22 cellular contexts compared by ENCODE assay signal in the genomic region with DNA sequence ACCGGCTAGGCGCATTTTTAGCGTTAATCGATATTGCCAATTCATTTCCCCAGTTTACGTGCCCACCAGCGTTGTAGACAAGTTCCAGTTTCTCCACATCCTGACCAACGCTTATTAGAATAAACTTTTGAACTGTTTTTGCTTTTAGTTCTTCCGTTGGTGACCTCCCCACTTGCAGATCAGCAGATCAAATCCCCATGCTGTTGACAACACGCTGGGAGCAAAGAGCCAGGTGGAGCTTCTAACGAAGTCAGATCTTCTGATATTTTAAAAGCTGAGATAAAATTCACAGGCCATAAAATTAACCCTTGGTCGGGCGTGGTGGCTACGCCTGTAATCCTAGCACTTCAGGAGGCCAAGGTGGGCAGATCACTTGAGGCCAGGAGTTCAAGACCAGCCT. TPM values are rescaled to one million over a fixed set of nuclear protein-coding genes. Genes with fewer than 3 reads are reported as not detected.
DNase-seq lines count a peak whose midpoint lies in the region; ATAC-seq and TF ChIP-seq lines count a peak whose summit lies in the region.
"Had no signal": no experiment of that assay in that cellular context is flagged by ENCODE, and none has a peak within 500 bp of the region (broad histone marks: within the 10 kb centered on the region; RNA-seq: fewer than 3 reads in every experiment).

No MANE protein-coding gene starts in this region.

- no peaks in the 10 kb centered on the region for H4K20me1 ChIP-seq in neural progenitor cell (ENCODE audit: low read depth)

- H3K4me1 ChIP-seq in Peyer's patch (peaks cover 0 to 43% (median 6%) of the 10 kb centered on the region in 4 donors), neural progenitor cell (peaks cover 3% of the 10 kb centered on the region)
- H3K4me1 ChIP-seq: BE2C, breast epithelium had no signal

- H3K27ac Mint-ChIP-seq in activated CD4-positive, alpha-beta T cell treated with anti-CD3 and anti-CD28 coated beads for 36 hours: peak overlapping the region; percentile 76
- peak overlapping the region; percentile 83 for H3K27ac Mint-ChIP-seq in activated naive CD8-positive, alpha-beta T cell treated with anti-CD3 and anti-CD28 coated beads, Interleukin-2, amount 10 ng/mL, durations not matched to agents 7 days and 5 days
- H3K27ac Mint-ChIP-seq in neural progenitor cell: peak overlapping the region; percentile 94

- H3K9me3 ChIP-seq in Peyer's patch: no peaks in the 10 kb centered on the region
- no peaks in the 10 kb centered on the region for H3K9me3 ChIP-seq in neural progenitor cell (ENCODE audit: low read depth)
- H3K9me3 ChIP-seq: BE2C, breast epithelium, gastrocnemius medialis had no signal

- TF ChIP-seq POLR2A in Peyer's patch (IDR thresholded peaks at IDR 0.05): no peak

- CTCF ChIA-PET in activated CD4-positive, alpha-beta T cell treated with anti-CD3 and anti-CD28 coated beads for 36 hours (lab: Charles Lee): interaction anchor here (0.9 to 9.5 kb wide), 9 partner anchors 13 to 46 kb away, joined by 3 to 161 read pairs (median 5); no protein-coding TSS in a partner anchor

- no peaks in the 10 kb centered on the region for H3K9me3 Mint-ChIP-seq in activated CD4-positive, alpha-beta T cell treated with anti-CD3 and anti-CD28 coated beads for 36 hours (ENCODE audit: low read depth)
- no peaks in the 10 kb centered on the region for H3K9me3 Mint-ChIP-seq in activated naive CD8-positive, alpha-beta T cell treated with anti-CD3 and anti-CD28 coated beads, Interleukin-2, amount 10 ng/mL, durations not matched to agents 7 days and 5 days
- no peaks in the 10 kb centered on the region for H3K9me3 Mint-ChIP-seq in neural progenitor cell
- H3K9me3 Mint-ChIP-seq: neural crest cell had no signal

- no peaks in the 10 kb centered on the region for H3K27me3 ChIP-seq in Peyer's patch
- H3K27me3 ChIP-seq in neural progenitor cell: no peaks in the 10 kb centered on the region
- H3K27me3 ChIP-seq: BE2C, breast epithelium, gastrocnemius medialis had no signal

- POLR2A ChIA-PET in activated CD4-positive, alpha-beta T cell treated with anti-CD3 and anti-CD28 coated beads for 36 hours (lab: Charles Lee): interaction anchor here (0.6 kb wide), 1 partner anchor 149 kb away, joined by 3 read pairs; no protein-coding TSS in a partner anchor
- POLR2A ChIA-PET in activated naive CD8-positive, alpha-beta T cell treated with anti-CD3 and anti-CD28 coated beads, Interleukin-2, amount 10 ng/mL, durations not matched to agents 7 days and 5 days (lab: Charles Lee): interaction anchor here (0.6 to 6.1 kb wide), 14 partner anchors 10 to 122 kb away, joined by 3 to 32 read pairs (median 4); a partner anchor contains a TSS

- H3K27ac ChIP-seq in Peyer's patch: peak overlapping the region in 3 of 4 donors; percentile 1 to 80 (median 45)
- H3K27ac ChIP-seq in neural progenitor cell: no peak overlapping the region
- H3K27ac ChIP-seq in caudate nucleus (ENCODE audit: low read depth, low read length): no peak overlapping the region
- H3K27ac ChIP-seq: breast epithelium, gastrocnemius medialis had no signal

- no peak overlapping the region for H3K4me3 ChIP-seq in Peyer's patch
- no peak overlapping the region for H3K4me3 ChIP-seq in neural progenitor cell
- H3K4me3 ChIP-seq: breast epithelium, gastrocnemius medialis, skin epidermis had no signal

- peak overlapping the region; percentile 4 for H3K4me3 Mint-ChIP-seq in activated CD4-positive, alpha-beta T cell treated with anti-CD3 and anti-CD28 coated beads for 36 hours
- H3K4me3 Mint-ChIP-seq in activated naive CD8-positive, alpha-beta T cell treated with anti-CD3 and anti-CD28 coated beads, Interleukin-2, amount 10 ng/mL, durations not matched to agents 7 days and 5 days: peak overlapping the region; percentile 58
- H3K4me3 Mint-ChIP-seq in neural progenitor cell: peak overlapping the region; percentile 50

- H3K36me3 ChIP-seq in Peyer's patch (no peaks in the 10 kb centered on the region), neural progenitor cell (no peaks in the 10 kb centered on the region)
- H3K36me3 ChIP-seq: BE2C, breast epithelium, gastrocnemius medialis had no signal

- no peak for ATAC-seq in activated CD4-positive, alpha-beta T cell treated with anti-CD3 and anti-CD28 coated beads for 36 hours
- no peak for ATAC-seq in activated naive CD8-positive, alpha-beta T cell treated with anti-CD3 and anti-CD28 coated beads, Interleukin-2, amount 10 ng/mL, durations not matched to agents 7 days and 5 days (ENCODE audit: low read depth)
- no peak for ATAC-seq in HG02642 (IDR thresholded peaks at IDR 0.05; ENCODE audit: poor library complexity, unreplicated experiment)
- ATAC-seq: gastrocnemius medialis had no signal

- H3K79me2 ChIP-seq in neural progenitor cell (ENCODE audit: low read depth): no peaks in the 10 kb centered on the region

- H2AFZ ChIP-seq in neural progenitor cell (replicated peaks): no peak overlapping the region

- peaks cover 15% of the 10 kb centered on the region for H3F3A ChIP-seq in neural progenitor cell (ENCODE audit: low read depth)

- H3K4me2 ChIP-seq in neural progenitor cell: no peak overlapping the region

- no peak for TF ChIP-seq CTCF in Peyer's patch (IDR thresholded peaks at IDR 0.05)
- TF ChIP-seq CTCF in neural progenitor cell (IDR thresholded peaks at IDR 0.05): no peak

- intact Hi-C loops in activated CD4-positive, alpha-beta T cell treated with anti-CD3 and anti-CD28 coated beads for 36 hours (cut with DNase I, micrococcal nuclease): no loop called here

- no peak for DNase-seq in activated CD4-positive, alpha-beta T cell treated with anti-CD3 and anti-CD28 coated beads for 36 hours
- no peak for DNase-seq in activated CD4-positive, alpha-beta T cell treated with anti-CD3 and anti-CD28 coated beads, Interleukin-2, amount 50 U/mL, for 48 hours
- DNase-seq in Peyer's patch (peak in 1 of 3 donors; percentile 70), neural progenitor cell (ENCODE audit: low spot score) (no peak), NCI-H1694 (lab: John Stamatoyannopoulos, UW) (no peak), caudate nucleus (lab: John Stamatoyannopoulos, UW) (no peak)
- no peak for DNase-seq in activated naive CD8-positive, alpha-beta T cell treated with anti-CD3 and anti-CD28 coated beads, Interleukin-2, amount 10 ng/mL, durations not matched to agents 7 days and 5 days
- DNase-seq: BE2C; gastrocnemius medialis; kidney; mesendoderm; NCI-H1105; NCI-H2107; NCI-H524; SIG-M5; stimulated activated CD4-positive, alpha-beta T cell treated with anti-CD3 and anti-CD28 coated beads, Interleukin-4, amount 100 ng/mL, for 1 hour had no signal

- no peak overlapping the region for H3K9ac ChIP-seq in neural progenitor cell

- peaks cover 59% of the 10 kb centered on the region for H3K4me1 Mint-ChIP-seq in activated CD4-positive, alpha-beta T cell treated with anti-CD3 and anti-CD28 coated beads for 36 hours
- peaks cover 43% of the 10 kb centered on the region for H3K4me1 Mint-ChIP-seq in activated naive CD8-positive, alpha-beta T cell treated with anti-CD3 and anti-CD28 coated beads, Interleukin-2, amount 10 ng/mL, durations not matched to agents 7 days and 5 days
- H3K4me1 Mint-ChIP-seq in neural progenitor cell: peaks cover 9% of the 10 kb centered on the region

- H3K36me3 Mint-ChIP-seq in activated CD4-positive, alpha-beta T cell treated with anti-CD3 and anti-CD28 coated beads for 36 hours (ENCODE audit: low read depth): peaks cover 12% of the 10 kb centered on the region
- peaks cover 4% of the 10 kb centered on the region for H3K36me3 Mint-ChIP-seq in activated naive CD8-positive, alpha-beta T cell treated with anti-CD3 and anti-CD28 coated beads, Interleukin-2, amount 10 ng/mL, durations not matched to agents 7 days and 5 days
- peaks cover 5% of the 10 kb centered on the region for H3K36me3 Mint-ChIP-seq in neural progenitor cell

- no peaks in the 10 kb centered on the region for H3K27me3 Mint-ChIP-seq in activated CD4-positive, alpha-beta T cell treated with anti-CD3 and anti-CD28 coated beads for 36 hours
- no peaks in the 10 kb centered on the region for H3K27me3 Mint-ChIP-seq in activated naive CD8-positive, alpha-beta T cell treated with anti-CD3 and anti-CD28 coated beads, Interleukin-2, amount 10 ng/mL, durations not matched to agents 7 days and 5 days
- H3K27me3 Mint-ChIP-seq in neural progenitor cell (ENCODE audit: insufficient read depth, low read depth): peaks cover 6% of the 10 kb centered on the region

RNA-seq across cellular contexts. Expression of a gene that starts 21.2 kb away (rescaled TPM):
- total RNA-seq in activated CD4-positive, alpha-beta T cell treated with anti-CD3 and anti-CD28 coated beads for 36 hours: 10 to 100 TPM; 10.9 to 13.5 TPM
- total RNA-seq in Peyer's patch (100 to 1,000 TPM in 3 of 4 donors, 10 to 100 TPM in 1; 78.6 to 199 (median 151) TPM), neural progenitor cell (ENCODE audit: low replicate concordance) (4.2 and 4.5 TPM in 2 replicates)
- 1 to 10 TPM; 1.6 to 2.4 TPM for total RNA-seq in activated naive CD8-positive, alpha-beta T cell treated with anti-CD3 and anti-CD28 coated beads, Interleukin-2, amount 10 ng/mL, durations not matched to agents 7 days and 5 days
- total RNA-seq: A172 had no signal

RNA-seq across cellular contexts. Expression of a gene that starts 31.3 kb away (rescaled TPM):
- 10 to 100 TPM; 71.4 to 73.1 TPM for total RNA-seq in activated CD4-positive, alpha-beta T cell treated with anti-CD3 and anti-CD28 coated beads for 36 hours
- total RNA-seq in Peyer's patch (10 to 100 TPM; 73.4 to 86.7 (median 80.9) TPM), neural progenitor cell (ENCODE audit: low replicate concordance) (26.2 and 68.3 TPM in 2 replicates)
- 100 to 1,000 TPM; 122 to 125 TPM for total RNA-seq in activated naive CD8-positive, alpha-beta T cell treated with anti-CD3 and anti-CD28 coated beads, Interleukin-2, amount 10 ng/mL, durations not matched to agents 7 days and 5 days

RNA-seq across cellular contexts. Expression of a gene that starts 32.1 kb away (rescaled TPM):
- total RNA-seq in activated CD4-positive, alpha-beta T cell treated with anti-CD3 and anti-CD28 coated beads for 36 hours: 1 to 10 TPM in 1 of 2 experiments, under 1 TPM in 1; 0.81 to 1.6 TPM
- total RNA-seq in Peyer's patch (10 to 100 TPM in 3 of 4 donors, 1 to 10 TPM in 1; 1.7 to 20.8 (median 13.1) TPM), neural progenitor cell (ENCODE audit: low replicate concordance) (0.09 and 0.68 TPM in 2 replicates)
- total RNA-seq in activated naive CD8-positive, alpha-beta T cell treated with anti-CD3 and anti-CD28 coated beads, Interleukin-2, amount 10 ng/mL, durations not matched to agents 7 days and 5 days: 1 to 10 TPM; 1.5 to 2.3 TPM
- total RNA-seq: G401 had no signal

RNA-seq across cellular contexts. Expression of a gene that starts 36.6 kb away (rescaled TPM):
- 10 to 100 TPM; 16.3 to 18.1 TPM for total RNA-seq in activated CD4-positive, alpha-beta T cell treated with anti-CD3 and anti-CD28 coated beads for 36 hours
- total RNA-seq in Peyer's patch: 100 to 1,000 TPM; 239 to 985 (median 837) TPM
- 10 to 100 TPM; 19.8 to 24.4 TPM for total RNA-seq in activated naive CD8-positive, alpha-beta T cell treated with anti-CD3 and anti-CD28 coated beads, Interleukin-2, amount 10 ng/mL, durations not matched to agents 7 days and 5 days
- total RNA-seq in neural progenitor cell (ENCODE audit: low replicate concordance): 10.0 and 30.8 TPM in 2 replicates

RNA-seq across cellular contexts. Expression of a gene that starts 41.9 kb away (rescaled TPM):
- 10 to 100 TPM; 21.0 to 22.7 TPM for total RNA-seq in activated CD4-positive, alpha-beta T cell treated with anti-CD3 and anti-CD28 coated beads for 36 hours
- 10 to 100 TPM; 13.5 to 39.6 (median 28.1) TPM for total RNA-seq in Peyer's patch
- 10 to 100 TPM; 49.7 TPM for total RNA-seq in activated naive CD8-positive, alpha-beta T cell treated with anti-CD3 and anti-CD28 coated beads, Interleukin-2, amount 10 ng/mL, durations not matched to agents 7 days and 5 days
- 3.2 and 9.0 TPM in 2 replicates for total RNA-seq in neural progenitor cell (ENCODE audit: low replicate concordance)

Comparison
In these comparisons a context has a peak if more than half of its experiments do, and no peak if none do; other contexts are left out.
1. H3K4me3 Mint-ChIP-seq: peak in every context shown above with its lines; median percentile 58 in activated naive CD8-positive, alpha-beta T cell treated with anti-CD3 and anti-CD28 coated beads, Interleukin-2, amount 10 ng/mL, durations not matched to agents 7 days and 5 days; 50 in neural progenitor cell; 4 in activated CD4-positive, alpha-beta T cell treated with anti-CD3 and anti-CD28 coated beads for 36 hours.
2. H3K27ac ChIP-seq: peak in Peyer's patch (3 of 4); none in neural progenitor cell (single experiment) and caudate nucleus (single experiment).
3. RNA of a gene that starts 21.2 kb away (total RNA-seq): 78.6 to 199 TPM in Peyer's patch; 10.9 to 13.5 TPM in activated CD4-positive, alpha-beta T cell treated with anti-CD3 and anti-CD28 coated beads for 36 hours, 4.2 to 4.5 TPM in neural progenitor cell and 1.6 to 2.4 TPM in activated naive CD8-positive, alpha-beta T cell treated with anti-CD3 and anti-CD28 coated beads, Interleukin-2, amount 10 ng/mL, durations not matched to agents 7 days and 5 days; every median in the first group is over 4 times any median in the second.
4. Peak in every context shown above with its lines, with median percentiles within 50 percentile points of each other: H3K27ac Mint-ChIP-seq.